ENCODE assay signal across 1 cellular context in genomic region chr2:37666772-37667171, GRCh38.
TF ChIP-seq lines count a peak whose summit lies in the region.

No MANE protein-coding gene starts in this region.

TF ChIP-seq in GM12878, 131 proteins besides CTCF, POLR2A, EP300 and RAD21 (continued from another document):
- TF ChIP-seq REST (IDR thresholded peaks at IDR 0.05; ENCODE audit: low read depth, low read length) = peak; percentile 53; the same call in 1 of the 2 replicates
